2 cellular contexts compared by ENCODE assay signal in genomic region chr6:33857301-33858052, GRCh38.
A peak's percentile ranks its signal among the peaks of the same experiment; 100 is the strongest.
TF ChIP-seq lines count a peak whose summit lies in the region.

No MANE protein-coding gene starts in this region.

TF ChIP-seq in GM12878, 131 proteins besides CTCF, POLR2A, EP300 and RAD21:
- no peak for TF ChIP-seq KAT2A (conservative IDR thresholded peaks at IDR 0.05; ENCODE audit: control insufficient read depth, low read depth, low read length)
- no peak for TF ChIP-seq SMAD1 (IDR thresholded peaks at IDR 0.05; ENCODE audit: low read depth, partially characterized antibody)
- no peak for TF ChIP-seq HSF1 (IDR thresholded peaks at IDR 0.05; ENCODE audit: low read depth, low read length)
- no peak for TF ChIP-seq RCOR1 (conservative IDR thresholded peaks at IDR 0.05; ENCODE audit: low read depth, low read length)
- no peak for TF ChIP-seq TAF1 (IDR thresholded peaks at IDR 0.05; ENCODE audit: borderline replicate concordance, low read depth, low read length)
- no peak for TF ChIP-seq POU2F2 (IDR thresholded peaks at IDR 0.05; ENCODE audit: borderline replicate concordance, low read depth, low read length)
- no peak for TF ChIP-seq PBX3 (IDR thresholded peaks at IDR 0.05; ENCODE audit: insufficient replicate concordance, low read depth, low read length)
- TF ChIP-seq IKZF2 (IDR thresholded peaks at IDR 0.05) = no peak
- no peak for TF ChIP-seq E4F1 (IDR thresholded peaks at IDR 0.05; ENCODE audit: borderline replicate concordance, partially characterized antibody)
- no peak for TF ChIP-seq TCF7 (IDR thresholded peaks at IDR 0.05; ENCODE audit: borderline replicate concordance)
- no peak for TF ChIP-seq ZNF207 (IDR thresholded peaks at IDR 0.05; ENCODE audit: borderline replicate concordance)

TF ChIP-seq in HepG2, 621 proteins besides CTCF, POLR2A, EP300 and RAD21:
- TF ChIP-seq RBAK (CRISPR knock-in tag; IDR thresholded peaks at IDR 0.05) (no peak), ZNF589 (CRISPR knock-in tag; conservative IDR thresholded peaks at IDR 0.05) (no peak), ZNF883 (CRISPR knock-in tag; IDR thresholded peaks at IDR 0.05; ENCODE audit: not compliant biosample characterization) (no peak), MAFK (conservative IDR thresholded peaks at IDR 0.05 in 1 of 2, IDR thresholded peaks at IDR 0.05 in 1 of 2; ENCODE audit: low read length in 2 of 2) (peak in 1 of 2 experiments; percentile 21; a peak in 1 of 4 replicates)
